ENCODE assay signal across 18 cellular contexts in the genomic region with DNA sequence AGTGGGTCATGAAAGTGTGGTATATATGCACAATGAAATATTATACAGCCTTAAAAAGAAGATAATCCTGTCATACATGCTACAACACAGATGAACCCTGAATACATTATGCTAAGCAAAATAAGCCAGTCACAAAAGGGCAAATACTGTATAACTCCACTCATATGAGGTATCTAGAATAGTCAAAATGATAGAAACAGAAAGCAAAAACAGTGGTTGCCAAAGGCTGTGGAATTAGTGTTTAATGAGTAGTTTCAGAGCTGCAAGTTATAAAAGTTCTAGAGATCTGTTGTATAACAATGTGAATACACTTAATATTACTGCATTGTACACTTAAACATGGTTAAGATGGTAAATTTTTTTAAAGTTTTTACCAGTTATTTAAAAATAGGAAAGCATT.
DNase-seq lines count a peak whose midpoint lies in the region; ATAC-seq, FAIRE-seq and TF ChIP-seq lines count a peak whose summit lies in the region.
"Had no signal": no experiment of that assay in that cellular context is flagged by ENCODE, and none has a peak within 500 bp of the region (broad histone marks: within the 10 kb centered on the region; RNA-seq: fewer than 3 reads in every experiment).

No MANE protein-coding gene starts in this region.

- peaks cover 40% of the 10 kb centered on the region for H3K36me3 Mint-ChIP-seq in activated T-helper 1 cell treated with anti-CD3 and anti-CD28 coated beads, Interleukin-12 subunit alpha, Interleukin-12 subunit beta, Interleukin-2, Interleukin-4 antibody, amounts not matched to agents 30 ng/mL and 10 ng/mL and 1 ng/mL, durations not matched to agents 14 hours and 24 hours and 36 hours (ENCODE audit: low read depth)

- no peaks in the 10 kb centered on the region for H3K9me3 Mint-ChIP-seq in activated T-helper 1 cell treated with anti-CD3 and anti-CD28 coated beads, Interleukin-12 subunit alpha, Interleukin-12 subunit beta, Interleukin-2, Interleukin-4 antibody, amounts not matched to agents 30 ng/mL and 10 ng/mL and 1 ng/mL, durations not matched to agents 14 hours and 24 hours and 36 hours

- no peak for FAIRE-seq in D721Med (lab: Jason Lieb, UNC)

- intact Hi-C loops in activated T-helper 1 cell treated with anti-CD3 and anti-CD28 coated beads, Interleukin-12 subunit alpha, Interleukin-12 subunit beta, Interleukin-2, Interleukin-4 antibody, amounts not matched to agents 30 ng/mL and 10 ng/mL and 1 ng/mL, durations not matched to agents 14 hours and 24 hours and 36 hours (cut with micrococcal nuclease), result loop anchor here (2.0 kb wide), 1 partner anchor 14 kb away; no protein-coding TSS in a partner anchor

- peaks cover 6% of the 10 kb centered on the region for H3K4me1 Mint-ChIP-seq in activated T-helper 1 cell treated with anti-CD3 and anti-CD28 coated beads, Interleukin-12 subunit alpha, Interleukin-12 subunit beta, Interleukin-2, Interleukin-4 antibody, amounts not matched to agents 30 ng/mL and 10 ng/mL and 1 ng/mL, durations not matched to agents 14 hours and 24 hours and 36 hours (ENCODE audit: low read depth)
- H3K4me1 Mint-ChIP-seq: neural crest cell had no signal

- no peak overlapping the region for H3K27ac ChIP-seq in RWPE1
- H3K27ac ChIP-seq: sigmoid colon had no signal

- POLR2A ChIA-PET in RWPE1 (lab: Yijun Ruan, JAX; ENCODE audit: low non-redundant PET), result no interaction called here

- H3K27me3 Mint-ChIP-seq in activated T-helper 1 cell treated with anti-CD3 and anti-CD28 coated beads, Interleukin-12 subunit alpha, Interleukin-12 subunit beta, Interleukin-2, Interleukin-4 antibody, amounts not matched to agents 30 ng/mL and 10 ng/mL and 1 ng/mL, durations not matched to agents 14 hours and 24 hours and 36 hours (ENCODE audit: insufficient read depth), result no peaks in the 10 kb centered on the region
- H3K27me3 Mint-ChIP-seq: stimulated activated naive CD8-positive, alpha-beta T cell treated with anti-CD3 and anti-CD28 coated beads, Interleukin-15, Interleukin-2, amounts not matched to agents 100 ng/mL and 50 ng/mL, for 24 hours had no signal

- TF ChIP-seq CTCF in RWPE1 (conservative IDR thresholded peaks at IDR 0.05; ENCODE audit: low read depth) (no peak), D721Med (IDR thresholded peaks at IDR 0.05; ENCODE audit: insufficient read depth, missing control alignments) (no peak)

- CTCF ChIA-PET in RWPE1 (lab: Yijun Ruan, JAX), result no interaction called here

- DNase-seq in RWPE1 (ENCODE audit: low spot score), result no peak
- DNase-seq in D721Med (ENCODE audit: insufficient read length, low spot score), result no peak
- no peak for DNase-seq in stimulated activated CD4-positive, alpha-beta T cell treated with anti-CD3 and anti-CD28 coated beads, Interleukin-2, amount 100 ng/mL, for 48 hours
- no peak for DNase-seq in activated T-helper 1 cell treated with anti-CD3 and anti-CD28 coated beads, Interleukin-12 subunit alpha, Interleukin-12 subunit beta, Interleukin-2, Interleukin-4 antibody, amounts not matched to agents 30 ng/mL and 10 ng/mL and 1 ng/mL, durations not matched to agents 14 hours and 24 hours and 36 hours (ENCODE audit: low spot score)
- DNase-seq: activated CD4-positive, alpha-beta T cell treated with anti-CD3 and anti-CD28 coated beads, Interleukin-2, amount 50 U/mL, for 4 hours; activated gamma-delta T cell treated with Interleukin-2 at 50 U/mL for 16 hours; AML-193; foreskin fibroblast; mammary epithelial cell; NCI-H1436 treated with DMSO at 0.1 percent for 48 hours; NCI-H526; sigmoid colon had no signal

- ATAC-seq in GM18867 (IDR thresholded peaks at IDR 0.05; ENCODE audit: unreplicated experiment), result peak; percentile 88
- peak; percentile 65 for ATAC-seq in GM21526 (IDR thresholded peaks at IDR 0.05; ENCODE audit: low FRiP score, unreplicated experiment)
- peak; percentile 55 for ATAC-seq in HG02943 (IDR thresholded peaks at IDR 0.05; ENCODE audit: low read depth, unreplicated experiment)
- ATAC-seq in HG03521 (IDR thresholded peaks at IDR 0.05; ENCODE audit: unreplicated experiment), result peak; percentile 63

- no peak overlapping the region for H3K27ac Mint-ChIP-seq in activated T-helper 1 cell treated with anti-CD3 and anti-CD28 coated beads, Interleukin-12 subunit alpha, Interleukin-12 subunit beta, Interleukin-2, Interleukin-4 antibody, amounts not matched to agents 30 ng/mL and 10 ng/mL and 1 ng/mL, durations not matched to agents 14 hours and 24 hours and 36 hours
- H3K27ac Mint-ChIP-seq: stimulated activated naive CD8-positive, alpha-beta T cell treated with anti-CD3 and anti-CD28 coated beads, Interleukin-15, Interleukin-2, amounts not matched to agents 100 ng/mL and 50 ng/mL, for 24 hours had no signal

- no peak overlapping the region for H3K4me3 Mint-ChIP-seq in activated T-helper 1 cell treated with anti-CD3 and anti-CD28 coated beads, Interleukin-12 subunit alpha, Interleukin-12 subunit beta, Interleukin-2, Interleukin-4 antibody, amounts not matched to agents 30 ng/mL and 10 ng/mL and 1 ng/mL, durations not matched to agents 14 hours and 24 hours and 36 hours
- H3K4me3 Mint-ChIP-seq: neural crest cell; stimulated activated naive CD8-positive, alpha-beta T cell treated with anti-CD3 and anti-CD28 coated beads, Interleukin-15, Interleukin-2, amounts not matched to agents 100 ng/mL and 50 ng/mL, for 24 hours had no signal
